Comparison of ENCODE assay signal across 8 cellular contexts in genomic region chr10:80453715-80454525, GRCh38. TPM values are rescaled to one million over a fixed set of nuclear protein-coding genes. Genes with fewer than 3 reads are reported as not detected.
DNase-seq lines count a peak whose midpoint lies in the region; ATAC-seq and TF ChIP-seq lines count a peak whose summit lies in the region.

A gene with protein sequence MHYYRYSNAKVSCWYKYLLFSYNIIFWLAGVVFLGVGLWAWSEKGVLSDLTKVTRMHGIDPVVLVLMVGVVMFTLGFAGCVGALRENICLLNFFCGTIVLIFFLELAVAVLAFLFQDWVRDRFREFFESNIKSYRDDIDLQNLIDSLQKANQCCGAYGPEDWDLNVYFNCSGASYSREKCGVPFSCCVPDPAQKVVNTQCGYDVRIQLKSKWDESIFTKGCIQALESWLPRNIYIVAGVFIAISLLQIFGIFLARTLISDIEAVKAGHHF (plus strand): TSS chr10:80454310. CDS start chr10:80489234, 34,924 bp downstream.

- intact Hi-C loops in head of caudate nucleus (cut with DNase I) (no loop called here), ovary (cut with DNase I) (loop anchor here in 3 of 4 donors (2.0 to 5.0 kb wide), 3 partner anchors 43 to 48 kb away; partner anchors contain the start of gene PRXL2A (in 1 of the 3)), transverse colon (cut with DNase I; ENCODE audit: low total_unique reads) (loop anchor here (2.0 kb wide), 1 partner anchor 45 kb away; no protein-coding TSS in a partner anchor)

- H3K27ac Mint-ChIP-seq in activated naive CD8-positive, alpha-beta T cell treated with anti-CD3 and anti-CD28 coated beads, Interleukin-2, amount 50 U/mL, for 24 hours: peak within 1 kb of the TSS; percentile 88

- no peaks in the 10 kb centered on the region for H3K9me3 ChIP-seq in SU-DHL-6 (ENCODE audit: insufficient read depth, low read length)
- no peaks in the 10 kb centered on the region for H3K9me3 ChIP-seq in ovary
- H3K9me3 ChIP-seq in transverse colon: no peaks in the 10 kb centered on the region

- no peaks in the 10 kb centered on the region for H3K27me3 Mint-ChIP-seq in activated naive CD8-positive, alpha-beta T cell treated with anti-CD3 and anti-CD28 coated beads, Interleukin-2, amount 50 U/mL, for 24 hours

- 0 to 1% (median 1%) methylated on average over 20 to 105 of the region's 107 CpGs for WGBS in ovary, 3 donors
- WGBS in transverse colon (ENCODE audit: low coverage in 1 of 2), 2 donors: 0% methylated on average over 44 of the region's 107 CpGs; no CpG with 5 or more reads in 1 of the 2 donors

- peak within 1 kb of the TSS; percentile 87 for H3K9ac ChIP-seq in SU-DHL-6 (ENCODE audit: low read length)

- H3K36me3 ChIP-seq in SU-DHL-6 (ENCODE audit: low read length) (no peaks in the 10 kb centered on the region), ovary (no peaks in the 10 kb centered on the region), transverse colon (no peaks in the 10 kb centered on the region)

- peak; percentile 45 for ATAC-seq in GM21447 (IDR thresholded peaks at IDR 0.05; ENCODE audit: unreplicated experiment)
- ATAC-seq in activated naive CD8-positive, alpha-beta T cell treated with anti-CD3 and anti-CD28 coated beads, Interleukin-2, amount 50 U/mL, for 24 hours: peak; percentile 84

- TF ChIP-seq EP300 in ovary (IDR thresholded peaks at IDR 0.05) (no peak), transverse colon (IDR thresholded peaks at IDR 0.05; ENCODE audit: low read depth) (no peak)

- peak within 1 kb of the TSS; percentile 73 for H3K4me3 ChIP-seq in SU-DHL-6 (ENCODE audit: insufficient read depth, low read length, poor library complexity, severe bottlenecking)
- H3K4me3 ChIP-seq in ovary: peak within 1 kb of the TSS; percentile 97
- H3K4me3 ChIP-seq in transverse colon: peak within 1 kb of the TSS; percentile 78 to 98 (median 82)

- H3K4me1 Mint-ChIP-seq in activated naive CD8-positive, alpha-beta T cell treated with anti-CD3 and anti-CD28 coated beads, Interleukin-2, amount 50 U/mL, for 24 hours: peaks cover 49% of the 10 kb centered on the region

- H3K27me3 ChIP-seq in SU-DHL-6 (ENCODE audit: low read length): no peaks in the 10 kb centered on the region
- no peaks in the 10 kb centered on the region for H3K27me3 ChIP-seq in ovary
- H3K27me3 ChIP-seq in transverse colon: no peaks in the 10 kb centered on the region

- in situ Hi-C loops in transverse colon (cut with MboI; ENCODE audit: low pct_ligation_motif_present in 1 of 4, low pct_unique_long_range_greater_than_20kb in 1 of 4, low sequenced_read_pairs in 3 of 4): loop anchor here in 1 of 4 donors (5.0 kb wide), 1 partner anchor 53 kb away; no protein-coding TSS in a partner anchor

- H2AFZ ChIP-seq in SU-DHL-6 (ENCODE audit: low read depth, low read length, severe bottlenecking): peak within 1 kb of the TSS; percentile 98

- no peaks in the 10 kb centered on the region for H3K79me2 ChIP-seq in SU-DHL-6 (ENCODE audit: insufficient read depth, low read length)

- peaks cover 8% of the 10 kb centered on the region for H3F3A ChIP-seq in SU-DHL-6 (ENCODE audit: insufficient read depth)

- no peaks in the 10 kb centered on the region for H3K9me2 ChIP-seq in SU-DHL-6 (replicated peaks; ENCODE audit: insufficient read depth, low read length)

- peak; percentile 58 for TF ChIP-seq POLR2A in ovary (IDR thresholded peaks at IDR 0.05)
- peak; percentile 61 for TF ChIP-seq POLR2A in transverse colon (IDR thresholded peaks at IDR 0.05)

- H3K4me2 ChIP-seq in SU-DHL-6 (ENCODE audit: low read depth, low read length, poor library complexity, severe bottlenecking): peak within 1 kb of the TSS; percentile 73

- peak within 1 kb of the TSS; percentile 96 for H3K4me3 Mint-ChIP-seq in activated naive CD8-positive, alpha-beta T cell treated with anti-CD3 and anti-CD28 coated beads, Interleukin-2, amount 50 U/mL, for 24 hours

- no peaks in the 10 kb centered on the region for H3K9me3 Mint-ChIP-seq in activated naive CD8-positive, alpha-beta T cell treated with anti-CD3 and anti-CD28 coated beads, Interleukin-2, amount 50 U/mL, for 24 hours

- H3K36me3 Mint-ChIP-seq in activated naive CD8-positive, alpha-beta T cell treated with anti-CD3 and anti-CD28 coated beads, Interleukin-2, amount 50 U/mL, for 24 hours (ENCODE audit: low read depth): peaks cover 7% of the 10 kb centered on the region

- H3K27ac ChIP-seq in SU-DHL-6 (ENCODE audit: low read depth, low read length): no peak within 1 kb of the TSS
- H3K27ac ChIP-seq in ovary: peak within 1 kb of the TSS; percentile 94 to 97
- H3K27ac ChIP-seq in transverse colon: peak within 1 kb of the TSS; percentile 97 to 100 (median 98)

- DNase-seq in DMS79 (lab: John Stamatoyannopoulos, UW) (peak; percentile 15), HuH-7 (ENCODE audit: low spot score) (peak; percentile 65), head of caudate nucleus (peak in 41 of 42 donors; percentile 51 to 87 (median 73)), ovary (peak; percentile 86 to 91 (median 89)), transverse colon (peak; percentile 87)
- peak; percentile 79 for DNase-seq in activated naive CD8-positive, alpha-beta T cell treated with anti-CD3 and anti-CD28 coated beads, Interleukin-2, amount 50 U/mL, for 24 hours

- no peaks in the 10 kb centered on the region; the same call in 1 of the 2 replicates for H4K20me1 ChIP-seq in SU-DHL-6 (ENCODE audit: low read depth, low read length)

- no peak for TF ChIP-seq CTCF in SU-DHL-6 (IDR thresholded peaks at IDR 0.05; ENCODE audit: insufficient read depth, low read length, poor library complexity, severe bottlenecking)
- TF ChIP-seq CTCF in ovary (IDR thresholded peaks at IDR 0.05): no peak
- TF ChIP-seq CTCF in transverse colon (IDR thresholded peaks at IDR 0.05): peak in 1 of 5 experiments; percentile 11

- H3K4me1 ChIP-seq in ovary (ENCODE audit: insufficient read depth) (peaks cover 13% of the 10 kb centered on the region), transverse colon (peaks cover 18 to 46% (median 41%) of the 10 kb centered on the region in 4 donors)

RNA-seq across cellular contexts. Expression of the gene that starts here (rescaled TPM):
- total RNA-seq in ovary (100 to 1,000 TPM in 1 of 7 donors, 10 to 100 TPM in 6; 38.5 to 103 (median 74.8) TPM), transverse colon (10 to 100 TPM; 18.9 to 72.9 (median 55.8) TPM)
- 10 to 100 TPM; 35.4 to 77.1 TPM for polyA plus RNA-seq in ovary

Comparison
In these comparisons a context has a peak if more than half of its experiments do, and no peak if none do; other contexts are left out.
1. DNase-seq: peak in every context shown above with its lines; median percentile 89 in ovary; 87 in transverse colon; 79 in activated naive CD8-positive, alpha-beta T cell treated with anti-CD3 and anti-CD28 coated beads, Interleukin-2, amount 50 U/mL, for 24 hours; 73 in head of caudate nucleus; 65 in HuH-7; 15 in DMS79.